In genomic region chr5:87340716-87341115, GRCh38 we compare ENCODE assay signal across 1 cellular context.
TF ChIP-seq lines count a peak whose summit lies in the region.

No MANE protein-coding gene starts in this region.

TF ChIP-seq in GM23338, 12 proteins besides CTCF, POLR2A, EP300 and RAD21 (continued from another document):
- no peak for TF ChIP-seq ZNF462 (CRISPR knock-in tag; IDR thresholded peaks at IDR 0.05)
- TF ChIP-seq REST (IDR thresholded peaks at IDR 0.05; ENCODE audit: unreplicated experiment), result no peak
- TF ChIP-seq EZH2phosphoT487 (IDR thresholded peaks at IDR 0.05; ENCODE audit: unreplicated experiment), result no peak
- TF ChIP-seq EZH2 (IDR thresholded peaks at IDR 0.05; ENCODE audit: low read depth, unreplicated experiment), result no peak
